ENCODE assay signal across 19 cellular contexts in the genomic region with DNA sequence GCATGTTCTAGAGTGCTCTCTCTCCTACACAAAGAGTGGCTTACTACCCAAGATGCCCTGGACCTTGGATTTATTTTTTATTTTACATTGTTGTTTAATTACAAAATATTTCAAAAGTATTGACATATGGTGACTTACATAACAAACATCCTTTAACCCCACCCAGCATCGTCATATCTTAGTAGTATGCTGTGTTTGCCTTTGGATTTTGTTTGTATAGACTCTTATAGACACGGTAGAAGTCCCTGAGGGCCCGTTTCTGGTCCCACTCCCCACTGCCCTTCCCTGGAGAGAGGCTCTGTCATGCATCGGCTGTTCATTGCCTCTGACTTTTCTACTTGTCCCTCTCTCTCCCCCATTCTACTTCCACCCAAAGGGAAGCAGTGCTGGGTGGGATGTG.
"Had no signal": no experiment of that assay in that cellular context is flagged by ENCODE, and none has a peak within 500 bp of the region (broad histone marks: within the 10 kb centered on the region; RNA-seq: fewer than 3 reads in every experiment).

No MANE protein-coding gene starts in this region.

- H3K9me3 ChIP-seq: body of pancreas, heart left ventricle, pancreas, thyroid gland, upper lobe of right lung had no signal

- H3K36me3 ChIP-seq: heart left ventricle, pancreas, thyroid gland, upper lobe of right lung had no signal

- H3K9me3 Mint-ChIP-seq: activated CD4-positive, alpha-beta memory T cell treated with anti-CD3 and anti-CD28 coated beads for 36 hours; activated naive CD8-positive, alpha-beta T cell treated with anti-CD3 and anti-CD28 coated beads, Interleukin-2, amount 50 U/mL, for 24 hours; nephron had no signal

- DNase-seq: activated CD4-positive, alpha-beta memory T cell treated with anti-CD3 and anti-CD28 coated beads for 36 hours; activated CD4-positive, alpha-beta T cell treated with anti-CD3 and anti-CD28 coated beads for 4 hours; activated CD4-positive, CD25-positive, alpha-beta regulatory T cell; activated gamma-delta T cell; activated naive CD4-positive, alpha-beta T cell treated with anti-CD3 and anti-CD28 coated beads, Interleukin-2, amount 50 U/mL, for 16 hours; activated naive CD8-positive, alpha-beta T cell treated with anti-CD3 and anti-CD28 coated beads, Interleukin-2, amount 50 U/mL, for 24 hours; activated T-cell treated with anti-CD3 and anti-CD28 coated beads, Interleukin-2, amount 50 U/mL, for 48 hours; anterior cingulate cortex; body of pancreas; left cardiac atrium; pancreas; right cardiac atrium; stimulated activated CD4-positive, alpha-beta T cell treated with anti-CD3 and anti-CD28 coated beads, Interleukin-12 subunit alpha, Interleukin-12 subunit beta, amount 100 ng/mL, for 4 hours; stimulated activated CD4-positive, alpha-beta T cell treated with anti-CD3 and anti-CD28 coated beads, Interleukin-4, amount 100 ng/mL, for 4 hours; stimulated activated naive CD8-positive, alpha-beta T cell treated with anti-CD3 and anti-CD28 coated beads, Interleukin-15, Interleukin-2, amounts not matched to agents 100 U/mL and 50 U/mL, for 24 hours; thyroid gland; upper lobe of right lung had no signal

- H3K4me3 ChIP-seq: body of pancreas, heart left ventricle, pancreas, thyroid gland, upper lobe of right lung had no signal

- H3K4me3 Mint-ChIP-seq: activated CD4-positive, alpha-beta memory T cell treated with anti-CD3 and anti-CD28 coated beads for 36 hours; activated naive CD8-positive, alpha-beta T cell treated with anti-CD3 and anti-CD28 coated beads, Interleukin-2, amount 50 U/mL, for 24 hours; nephron had no signal

- H3K27ac ChIP-seq: body of pancreas, heart left ventricle, pancreas, thyroid gland, upper lobe of right lung had no signal

- H3K27ac Mint-ChIP-seq: activated CD4-positive, alpha-beta memory T cell treated with anti-CD3 and anti-CD28 coated beads for 36 hours; activated naive CD8-positive, alpha-beta T cell treated with anti-CD3 and anti-CD28 coated beads, Interleukin-2, amount 50 U/mL, for 24 hours; nephron had no signal

- H3K4me1 ChIP-seq: pancreas had no signal

- H3K27me3 ChIP-seq: body of pancreas, heart left ventricle, pancreas, thyroid gland, upper lobe of right lung had no signal

- H3K36me3 Mint-ChIP-seq: activated CD4-positive, alpha-beta memory T cell treated with anti-CD3 and anti-CD28 coated beads for 36 hours had no signal

- H3K4me1 Mint-ChIP-seq: activated naive CD8-positive, alpha-beta T cell treated with anti-CD3 and anti-CD28 coated beads, Interleukin-2, amount 50 U/mL, for 24 hours had no signal

- H3K27me3 Mint-ChIP-seq: activated CD4-positive, alpha-beta memory T cell treated with anti-CD3 and anti-CD28 coated beads for 36 hours; activated naive CD8-positive, alpha-beta T cell treated with anti-CD3 and anti-CD28 coated beads, Interleukin-2, amount 50 U/mL, for 24 hours had no signal

- ATAC-seq: activated naive CD8-positive, alpha-beta T cell treated with anti-CD3 and anti-CD28 coated beads, Interleukin-2, amount 50 U/mL, for 24 hours; body of pancreas; heart left ventricle; left cardiac atrium; pancreas; right cardiac atrium; stimulated activated naive CD8-positive, alpha-beta T cell treated with anti-CD3 and anti-CD28 coated beads, Interleukin-15, Interleukin-2, amounts not matched to agents 100 U/mL and 50 U/mL, for 24 hours; upper lobe of right lung had no signal
